ENCODE assay signal across 1 cellular context in the genomic region with DNA sequence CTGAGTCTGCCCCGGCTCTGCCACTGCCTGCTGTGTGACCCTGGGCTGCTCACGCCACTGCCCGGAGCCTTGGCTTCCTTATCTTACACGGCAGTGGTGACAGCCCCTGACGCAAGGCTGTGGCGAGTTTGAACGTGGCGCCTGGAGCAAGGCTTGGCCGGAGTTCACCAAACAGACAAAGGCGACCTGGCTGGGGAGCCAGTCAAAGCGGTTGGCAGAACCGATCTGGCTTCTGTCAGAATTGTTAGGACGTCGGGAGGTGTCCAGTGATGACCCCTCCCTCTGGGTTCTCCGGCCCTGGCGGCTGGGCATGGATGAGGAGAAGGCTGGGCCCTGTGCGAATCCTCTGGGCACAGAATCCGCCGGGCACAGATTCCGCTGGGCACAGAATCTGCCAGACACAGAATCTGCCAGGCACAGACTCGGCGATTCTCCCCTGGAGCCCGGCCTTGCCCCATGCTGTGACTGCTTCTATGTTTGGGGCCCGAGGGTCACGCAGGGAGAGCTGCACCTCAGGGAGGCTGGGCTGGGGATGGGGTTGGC.
TF ChIP-seq lines count a peak whose summit lies in the region.

No MANE protein-coding gene starts in this region.

TF ChIP-seq in HepG2, 621 proteins besides CTCF, POLR2A, EP300 and RAD21 (continued from another document):
- TF ChIP-seq POLR2G (IDR thresholded peaks at IDR 0.05; ENCODE audit: low read depth, low read length), result no peak
- TF ChIP-seq CAMTA2 (CRISPR knock-in tag; IDR thresholded peaks at IDR 0.05; ENCODE audit: borderline replicate concordance), result no peak
- TF ChIP-seq HNRNPL (IDR thresholded peaks at IDR 0.05; ENCODE audit: low read depth, low read length), result 0 out of 2 replicates have a peak, but pooled peaks have one; percentile 72
- no peak for TF ChIP-seq ZSCAN31 (CRISPR knock-in tag; IDR thresholded peaks at IDR 0.05; ENCODE audit: low read depth)
- TF ChIP-seq ZNF749 (CRISPR knock-in tag; IDR thresholded peaks at IDR 0.05; ENCODE audit: borderline replicate concordance), result no peak
- TF ChIP-seq ZNF7 (CRISPR knock-in tag; IDR thresholded peaks at IDR 0.05), result no peak
- TF ChIP-seq, protein P1, sequence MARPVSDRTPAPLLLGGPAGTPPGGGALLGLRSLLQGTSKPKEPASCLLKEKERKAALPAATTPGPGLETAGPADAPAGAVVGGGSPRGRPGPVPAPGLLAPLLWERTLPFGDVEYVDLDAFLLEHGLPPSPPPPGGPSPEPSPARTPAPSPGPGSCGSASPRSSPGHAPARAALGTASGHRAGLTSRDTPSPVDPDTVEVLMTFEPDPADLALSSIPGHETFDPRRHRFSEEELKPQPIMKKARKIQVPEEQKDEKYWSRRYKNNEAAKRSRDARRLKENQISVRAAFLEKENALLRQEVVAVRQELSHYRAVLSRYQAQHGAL (CRISPR knock-in tag; IDR thresholded peaks at IDR 0.05; ENCODE audit: not compliant biosample characterization), result no peak
- TF ChIP-seq ZNF510 (CRISPR knock-in tag; IDR thresholded peaks at IDR 0.05; ENCODE audit: low read depth), result no peak
- TF ChIP-seq, protein P2, sequence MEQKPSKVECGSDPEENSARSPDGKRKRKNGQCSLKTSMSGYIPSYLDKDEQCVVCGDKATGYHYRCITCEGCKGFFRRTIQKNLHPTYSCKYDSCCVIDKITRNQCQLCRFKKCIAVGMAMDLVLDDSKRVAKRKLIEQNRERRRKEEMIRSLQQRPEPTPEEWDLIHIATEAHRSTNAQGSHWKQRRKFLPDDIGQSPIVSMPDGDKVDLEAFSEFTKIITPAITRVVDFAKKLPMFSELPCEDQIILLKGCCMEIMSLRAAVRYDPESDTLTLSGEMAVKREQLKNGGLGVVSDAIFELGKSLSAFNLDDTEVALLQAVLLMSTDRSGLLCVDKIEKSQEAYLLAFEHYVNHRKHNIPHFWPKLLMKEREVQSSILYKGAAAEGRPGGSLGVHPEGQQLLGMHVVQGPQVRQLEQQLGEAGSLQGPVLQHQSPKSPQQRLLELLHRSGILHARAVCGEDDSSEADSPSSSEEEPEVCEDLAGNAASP (CRISPR knock-in tag; IDR thresholded peaks at IDR 0.05; ENCODE audit: borderline replicate concordance), result no peak
TF ChIP-seq in HepG2: peak in this region for 3.
